17 cellular contexts compared by ENCODE assay signal in genomic region chr4:16670726-16671125, GRCh38.
DNase-seq lines count a peak whose midpoint lies in the region; ATAC-seq and TF ChIP-seq lines count a peak whose summit lies in the region.
"Had no signal": no experiment of that assay in that cellular context is flagged by ENCODE, and none has a peak within 500 bp of the region (broad histone marks: within the 10 kb centered on the region; RNA-seq: fewer than 3 reads in every experiment).

No MANE protein-coding gene starts in this region.

- H3K9me3 Mint-ChIP-seq in nephron, result no peaks in the 10 kb centered on the region
- H3K9me3 Mint-ChIP-seq: CD4-positive, alpha-beta T cell; CD8-positive, alpha-beta T cell had no signal

- H3K36me3 Mint-ChIP-seq in nephron (ENCODE audit: low read depth), result peaks cover 14% of the 10 kb centered on the region
- H3K36me3 Mint-ChIP-seq: CD8-positive, alpha-beta T cell had no signal

- H3K9me3 ChIP-seq in HAP-1, result no peaks in the 10 kb centered on the region
- H3K9me3 ChIP-seq: BLaER1 treated with 17β-estradiol and CSF1 and Interleukin-3, amounts not matched to agents 10 nM and 100 nM; Caco-2 had no signal

- peaks cover 4% of the 10 kb centered on the region for H3K27me3 Mint-ChIP-seq in nephron (ENCODE audit: low read depth)
- H3K27me3 Mint-ChIP-seq: B cell; CD4-positive, alpha-beta T cell had no signal

- no peak for TF ChIP-seq CTCF in fibroblast of villous mesenchyme (IDR thresholded peaks at IDR 0.05; ENCODE audit: insufficient read depth, low read depth, low read length)
- TF ChIP-seq CTCF in nephron (IDR thresholded peaks at IDR 0.05; ENCODE audit: unreplicated experiment in 3 of 3), result no peak

- no peaks in the 10 kb centered on the region for H3K27me3 ChIP-seq in HAP-1 (ENCODE audit: low read depth)
- H3K27me3 ChIP-seq: BLaER1 treated with 17β-estradiol and CSF1 and Interleukin-3, amounts not matched to agents 10 nM and 100 nM had no signal

- in situ Hi-C loops in HAP-1 (cut with MboI; ENCODE audit: low sequenced_read_pairs), result no loop called here

- H3K27ac Mint-ChIP-seq in nephron, result peak overlapping the region in 2 of 3 experiments; percentile 71 to 95
- H3K27ac Mint-ChIP-seq: B cell; CD4-positive, alpha-beta T cell; CD8-positive, alpha-beta T cell had no signal

- DNase-seq in HAP-1 (ENCODE audit: low spot score in 2 of 2) (peak; percentile 60 to 88), fibroblast of villous mesenchyme (ENCODE audit: low read depth) (peak; percentile 41), T-helper 2 cell (no peak)
- DNase-seq in activated CD4-positive, CD25-positive, alpha-beta regulatory T cell (lab: John Stamatoyannopoulos, UW), result no peak
- DNase-seq: 8988T; ACHN; AML-193; Caco-2; Calu3; CD4-positive, alpha-beta T cell; CD8-positive, alpha-beta T cell; DMS79 treated with DMSO at 0.1 percent for 48 hours; GF-D8 had no signal

- H3K4me3 ChIP-seq in HAP-1 (no peak overlapping the region), fibroblast of villous mesenchyme (ENCODE audit: low read depth, low read length) (no peak overlapping the region)
- H3K4me3 ChIP-seq: BLaER1 treated with 17β-estradiol and CSF1 and Interleukin-3, amounts not matched to agents 10 nM and 100 nM had no signal

- peaks cover 15% of the 10 kb centered on the region for H3K4me1 ChIP-seq in HAP-1
- H3K4me1 ChIP-seq: Caco-2 had no signal

- no peaks in the 10 kb centered on the region for H3K36me3 ChIP-seq in HAP-1 (replicated peaks)
- H3K36me3 ChIP-seq: BLaER1 treated with 17β-estradiol and CSF1 and Interleukin-3, amounts not matched to agents 10 nM and 100 nM had no signal

- H3K4me1 Mint-ChIP-seq in nephron, result peaks cover 70% of the 10 kb centered on the region
- H3K4me1 Mint-ChIP-seq: B cell had no signal

- ATAC-seq in GM18868 (IDR thresholded peaks at IDR 0.05; ENCODE audit: unreplicated experiment), result no peak
- ATAC-seq: CD8-positive, alpha-beta T cell had no signal

- no peak overlapping the region for H3K4me3 Mint-ChIP-seq in nephron
- H3K4me3 Mint-ChIP-seq: B cell; CD4-positive, alpha-beta T cell; CD8-positive, alpha-beta T cell had no signal

Comparison
In these comparisons a context has a peak if more than half of its experiments do, and no peak if none do; other contexts are left out.
1. DNase-seq: peak in HAP-1 (2 of 2) and fibroblast of villous mesenchyme (single experiment); none in T-helper 2 cell (0 of 5) and activated CD4-positive, CD25-positive, alpha-beta regulatory T cell (0 of 4).